In the genomic region with DNA sequence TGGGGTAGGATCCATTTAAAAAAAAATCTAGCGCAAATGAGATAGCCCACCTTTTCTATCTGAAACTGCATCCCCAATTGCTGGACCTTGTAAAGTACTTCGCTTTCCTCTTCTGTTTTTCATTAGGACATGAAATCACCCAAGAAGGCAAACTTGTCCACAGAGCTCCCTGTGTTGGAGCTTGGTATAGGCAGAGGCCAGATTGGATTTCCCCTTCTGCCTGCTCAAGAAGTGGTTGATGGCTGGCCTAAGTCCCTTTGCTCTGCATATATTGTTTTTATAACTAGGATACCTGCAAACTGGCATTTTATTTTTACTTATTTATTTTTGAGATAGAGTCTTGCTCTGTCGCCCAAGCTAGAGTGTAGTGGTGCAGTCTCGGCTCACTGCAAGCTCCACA, we compare ENCODE assay signal across 19 cellular contexts. TPM values are rescaled to one million over a fixed set of nuclear protein-coding genes. Genes with fewer than 3 reads are reported as not detected.
DNase-seq lines count a peak whose midpoint lies in the region; ATAC-seq, FAIRE-seq and TF ChIP-seq lines count a peak whose summit lies in the region.
"Had no signal": no experiment of that assay in that cellular context is flagged by ENCODE, and none has a peak within 500 bp of the region (broad histone marks: within the 10 kb centered on the region; RNA-seq: fewer than 3 reads in every experiment).

No MANE protein-coding gene starts in this region.

- H3K4me1 ChIP-seq in kidney (ENCODE audit: control insufficient read depth in 1 of 2, insufficient read depth in 1 of 2, low read depth in 1 of 2, low read length in 2 of 2) (peaks cover 0 to 7% of the 10 kb centered on the region in 2 donors), thyroid gland (peaks cover 0 to 20% of the 10 kb centered on the region in 2 donors), tibial nerve (peaks cover 0 to 13% (median 0%) of the 10 kb centered on the region in 4 donors)

- peaks cover 71% of the 10 kb centered on the region for H3K36me3 Mint-ChIP-seq in activated naive CD8-positive, alpha-beta T cell treated with anti-CD3 and anti-CD28 coated beads, Interleukin-2, amount 50 U/mL, for 24 hours (ENCODE audit: low read depth)
- H3K36me3 Mint-ChIP-seq in activated naive CD8-positive, alpha-beta T cell treated with anti-CD3 and anti-CD28 coated beads for 36 hours: peaks cover 40% of the 10 kb centered on the region

- no peak overlapping the region for H3K9ac ChIP-seq in kidney (ENCODE audit: low read length in 2 of 2)

- H3K27me3 ChIP-seq in thyroid gland (no peaks in the 10 kb centered on the region), tibial nerve (no peaks in the 10 kb centered on the region)

- no peak for DNase-seq in activated naive CD8-positive, alpha-beta T cell treated with anti-CD3 and anti-CD28 coated beads, Interleukin-2, amount 50 U/mL, for 24 hours
- DNase-seq in activated naive CD8-positive, alpha-beta T cell treated with anti-CD3 and anti-CD28 coated beads for 36 hours: no peak
- peak; percentile 12 for DNase-seq in MV-4-11 (lab: John Stamatoyannopoulos, UW)
- peak; percentile 1 for DNase-seq in kidney
- no peak for DNase-seq in thyroid gland
- DNase-seq in tibial nerve (ENCODE audit: low spot score in 2 of 2): no peak
- DNase-seq: COR-L47; DMS79 treated with DMSO at 0.1 percent for 48 hours; HFFc6; KBM-7; NCI-H1092 treated with DMSO at 0.1 percent for 48 hours; NCI-H1694; NCI-H2107; NCI-H345; NCI-H526 treated with DMSO at 0.1 percent for 48 hours; NK-92 treated with Interleukin-12 subunit alpha and Interleukin-12 subunit beta, amount 100 ng/mL, for 24 hours had no signal

- H3K9me3 ChIP-seq in kidney (ENCODE audit: control insufficient read depth in 1 of 2, low read length in 2 of 2): no peaks in the 10 kb centered on the region
- no peaks in the 10 kb centered on the region for H3K9me3 ChIP-seq in thyroid gland
- H3K9me3 ChIP-seq in tibial nerve: no peaks in the 10 kb centered on the region

- no peaks in the 10 kb centered on the region for H3K9me3 Mint-ChIP-seq in activated naive CD8-positive, alpha-beta T cell treated with anti-CD3 and anti-CD28 coated beads, Interleukin-2, amount 50 U/mL, for 24 hours
- no peaks in the 10 kb centered on the region for H3K9me3 Mint-ChIP-seq in activated naive CD8-positive, alpha-beta T cell treated with anti-CD3 and anti-CD28 coated beads for 36 hours
- H3K9me3 Mint-ChIP-seq: HFFc6 had no signal

- no peak overlapping the region for H3K4me3 Mint-ChIP-seq in activated naive CD8-positive, alpha-beta T cell treated with anti-CD3 and anti-CD28 coated beads, Interleukin-2, amount 50 U/mL, for 24 hours
- no peak overlapping the region for H3K4me3 Mint-ChIP-seq in activated naive CD8-positive, alpha-beta T cell treated with anti-CD3 and anti-CD28 coated beads for 36 hours
- H3K4me3 Mint-ChIP-seq: HFFc6 had no signal

- no peak for FAIRE-seq in kidney (lab: Jason Lieb, UNC)
- FAIRE-seq: G401.6 had no signal

- TF ChIP-seq POLR2A in thyroid gland (IDR thresholded peaks at IDR 0.05) (no peak), tibial nerve (IDR thresholded peaks at IDR 0.05) (no peak)

- H3K27ac Mint-ChIP-seq in activated naive CD8-positive, alpha-beta T cell treated with anti-CD3 and anti-CD28 coated beads, Interleukin-2, amount 50 U/mL, for 24 hours: peak overlapping the region; percentile 33
- no peak overlapping the region for H3K27ac Mint-ChIP-seq in activated naive CD8-positive, alpha-beta T cell treated with anti-CD3 and anti-CD28 coated beads for 36 hours
- H3K27ac Mint-ChIP-seq: HFFc6 had no signal

- peaks cover 12% of the 10 kb centered on the region for H3K4me1 Mint-ChIP-seq in activated naive CD8-positive, alpha-beta T cell treated with anti-CD3 and anti-CD28 coated beads, Interleukin-2, amount 50 U/mL, for 24 hours
- peaks cover 13% of the 10 kb centered on the region for H3K4me1 Mint-ChIP-seq in activated naive CD8-positive, alpha-beta T cell treated with anti-CD3 and anti-CD28 coated beads for 36 hours

- intact Hi-C loops in kidney (cut with DNase I) (no loop called here), thyroid gland (cut with DNase I) (no loop called here)

- TF ChIP-seq EP300 in tibial nerve (IDR thresholded peaks at IDR 0.05): no peak

- H3K27ac ChIP-seq in kidney (ENCODE audit: low read depth in 2 of 2, low read length in 2 of 2): no peak overlapping the region
- H3K27ac ChIP-seq in thyroid gland: peak overlapping the region in 2 of 3 donors; percentile 20 to 73
- H3K27ac ChIP-seq in tibial nerve: no peak overlapping the region

- H3K4me3 ChIP-seq in kidney (ENCODE audit: low read length in 2 of 2): no peak overlapping the region
- H3K4me3 ChIP-seq in thyroid gland (replicated peaks in 1 of 3): no peak overlapping the region
- H3K4me3 ChIP-seq in tibial nerve: no peak overlapping the region

- no peaks in the 10 kb centered on the region for H3K27me3 Mint-ChIP-seq in activated naive CD8-positive, alpha-beta T cell treated with anti-CD3 and anti-CD28 coated beads, Interleukin-2, amount 50 U/mL, for 24 hours
- H3K27me3 Mint-ChIP-seq in activated naive CD8-positive, alpha-beta T cell treated with anti-CD3 and anti-CD28 coated beads for 36 hours: no peaks in the 10 kb centered on the region

- 91 to 95% methylated on average over 4 of the region's 4 CpGs for WGBS in thyroid gland, 2 donors
- WGBS in tibial nerve, 2 donors: 92 to 96% methylated on average over 4 of the region's 4 CpGs

- no peak for ATAC-seq in activated naive CD8-positive, alpha-beta T cell treated with anti-CD3 and anti-CD28 coated beads, Interleukin-2, amount 50 U/mL, for 24 hours
- ATAC-seq in GM18858 (IDR thresholded peaks at IDR 0.05; ENCODE audit: unreplicated experiment): no peak
- ATAC-seq in HG02884 (IDR thresholded peaks at IDR 0.05; ENCODE audit: unreplicated experiment): no peak

- H3K36me3 ChIP-seq in kidney (ENCODE audit: control insufficient read depth in 1 of 2, insufficient read depth in 2 of 2, low read length in 2 of 2) (peaks cover 27 to 44% of the 10 kb centered on the region in 2 donors), thyroid gland (peaks cover 37 to 38% of the 10 kb centered on the region in 2 donors), tibial nerve (peaks cover 0 to 98% (median 23%) of the 10 kb centered on the region in 3 donors)

- TF ChIP-seq CTCF in kidney (IDR thresholded peaks at IDR 0.05; ENCODE audit: borderline replicate concordance, extremely low read depth, insufficient read depth) (no peak), thyroid gland (IDR thresholded peaks at IDR 0.05) (no peak), tibial nerve (IDR thresholded peaks at IDR 0.05) (no peak)

RNA-seq across cellular contexts. Expression of gene RNF4, which starts 28.4 kb away (rescaled TPM):
- total RNA-seq in activated naive CD8-positive, alpha-beta T cell treated with anti-CD3 and anti-CD28 coated beads for 36 hours: 10 to 100 TPM; 93.3 to 94.5 TPM
- total RNA-seq in kidney (61.5 TPM), thyroid gland (10 to 100 TPM; 32.8 to 52.0 (median 43.0) TPM), tibial nerve (10 to 100 TPM; 33.0 to 67.7 (median 49.3) TPM)
- 24.2 TPM for polyA plus RNA-seq in kidney (ENCODE audit: insufficient read depth, low read depth, low replicate concordance)

RNA-seq across cellular contexts. Expression of gene FAM193A, which starts 39.1 kb away (rescaled TPM):
- total RNA-seq in activated naive CD8-positive, alpha-beta T cell treated with anti-CD3 and anti-CD28 coated beads for 36 hours: 10 to 100 TPM; 18.9 TPM
- total RNA-seq in kidney (29.3 TPM), thyroid gland (10 to 100 TPM; 22.4 to 36.7 (median 30.3) TPM), tibial nerve (10 to 100 TPM; 28.6 to 54.6 (median 36.0) TPM)
- polyA plus RNA-seq in kidney (ENCODE audit: insufficient read depth, low read depth, low replicate concordance): 6.3 TPM

Comparison
In these comparisons a context has a peak if more than half of its experiments do, and no peak if none do; other contexts are left out.
1. DNase-seq: peak in MV-4-11 (single experiment) and kidney (single experiment); none in activated naive CD8-positive, alpha-beta T cell treated with anti-CD3 and anti-CD28 coated beads, Interleukin-2, amount 50 U/mL, for 24 hours (single experiment), activated naive CD8-positive, alpha-beta T cell treated with anti-CD3 and anti-CD28 coated beads for 36 hours (single experiment), thyroid gland (0 of 2) and tibial nerve (0 of 2).
2. H3K27ac ChIP-seq: peak in thyroid gland (2 of 3); none in kidney (0 of 2) and tibial nerve (0 of 4).